ENCODE assay signal across 8 cellular contexts in genomic region chr12:108560321-108560721, GRCh38.
DNase-seq lines count a peak whose midpoint lies in the region; ATAC-seq and TF ChIP-seq lines count a peak whose summit lies in the region.

No MANE protein-coding gene starts in this region.

- H3K27ac ChIP-seq in DOHH2 (ENCODE audit: low read depth, low read length), result peak overlapping the region; percentile 87

- no peaks in the 10 kb centered on the region for H3K9me2 ChIP-seq in DOHH2 (replicated peaks; ENCODE audit: control insufficient read depth, low read length)

- peaks cover 86% of the 10 kb centered on the region for H3K79me2 ChIP-seq in DOHH2 (ENCODE audit: control insufficient read depth, low read length)

- H3K27me3 ChIP-seq in DOHH2 (ENCODE audit: control insufficient read depth, low read length), result no peaks in the 10 kb centered on the region
- H3K27me3 ChIP-seq in endocrine pancreas (ENCODE audit: control insufficient read depth, insufficient read depth, low read length), result no peaks in the 10 kb centered on the region
- no peaks in the 10 kb centered on the region for H3K27me3 ChIP-seq in neuron (ENCODE audit: insufficient read depth, low read length)

- H3K9me3 ChIP-seq in DOHH2 (ENCODE audit: control insufficient read depth, insufficient read depth, low read length), result no peaks in the 10 kb centered on the region
- no peaks in the 10 kb centered on the region for H3K9me3 ChIP-seq in endocrine pancreas (ENCODE audit: control insufficient read depth, low read length)
- no peaks in the 10 kb centered on the region for H3K9me3 ChIP-seq in neuron (ENCODE audit: low read length)

- H3K36me3 ChIP-seq in DOHH2 (ENCODE audit: control insufficient read depth, low read length), result peaks cover 69% of the 10 kb centered on the region
- no peaks in the 10 kb centered on the region for H3K36me3 ChIP-seq in endocrine pancreas (ENCODE audit: control insufficient read depth, insufficient read depth, low read length)
- peaks cover 24% of the 10 kb centered on the region for H3K36me3 ChIP-seq in neuron (ENCODE audit: insufficient read depth, low read length)

- H3F3A ChIP-seq in DOHH2 (ENCODE audit: control insufficient read depth, insufficient read depth), result peaks cover 8% of the 10 kb centered on the region; the same call in 1 of the 2 replicates

- TF ChIP-seq CTCF in DOHH2 (IDR thresholded peaks at IDR 0.05; ENCODE audit: low read depth, low read length, poor library complexity, severe bottlenecking), result no peak

- peak overlapping the region; percentile 93 for H3K4me3 ChIP-seq in DOHH2 (ENCODE audit: low read length)
- H3K4me3 ChIP-seq in endocrine pancreas (ENCODE audit: control insufficient read depth, insufficient read depth, low read length), result peak overlapping the region; percentile 99
- peak overlapping the region; percentile 78 for H3K4me3 ChIP-seq in neuron (ENCODE audit: low read length)

- no peak for ATAC-seq in HG02678 (IDR thresholded peaks at IDR 0.05; ENCODE audit: unreplicated experiment)
- ATAC-seq in HG03095 (IDR thresholded peaks at IDR 0.05; ENCODE audit: unreplicated experiment), result no peak
- no peak for ATAC-seq in HG03342 (IDR thresholded peaks at IDR 0.05; ENCODE audit: unreplicated experiment)

- peaks cover 11% of the 10 kb centered on the region; the same call in 1 of the 2 replicates for H4K20me1 ChIP-seq in DOHH2 (ENCODE audit: control insufficient read depth, insufficient read depth, low read depth, low read length)

- H3K4me1 ChIP-seq in DOHH2 (ENCODE audit: control insufficient read depth, low read length) (peaks cover 65% of the 10 kb centered on the region), endocrine pancreas (ENCODE audit: control insufficient read depth, insufficient read depth, low read length) (peaks cover 7% of the 10 kb centered on the region), neuron (ENCODE audit: insufficient read depth, low read length) (peaks cover 22% of the 10 kb centered on the region)

- peak overlapping the region; percentile 66 for H2AFZ ChIP-seq in neuron (ENCODE audit: low read depth, low read length)

- peak overlapping the region; percentile 74 for H3K9ac ChIP-seq in endocrine pancreas (ENCODE audit: control insufficient read depth, insufficient read depth, low read length)

- DNase-seq in OCI-M1 (lab: John Stamatoyannopoulos, UW), result peak; percentile 69
- DNase-seq in NCI-H2171 (lab: John Stamatoyannopoulos, UW), result no peak

- peak overlapping the region; percentile 98 for H3K4me2 ChIP-seq in DOHH2 (ENCODE audit: low read length)
